16 cellular contexts compared by ENCODE assay signal in the genomic region with DNA sequence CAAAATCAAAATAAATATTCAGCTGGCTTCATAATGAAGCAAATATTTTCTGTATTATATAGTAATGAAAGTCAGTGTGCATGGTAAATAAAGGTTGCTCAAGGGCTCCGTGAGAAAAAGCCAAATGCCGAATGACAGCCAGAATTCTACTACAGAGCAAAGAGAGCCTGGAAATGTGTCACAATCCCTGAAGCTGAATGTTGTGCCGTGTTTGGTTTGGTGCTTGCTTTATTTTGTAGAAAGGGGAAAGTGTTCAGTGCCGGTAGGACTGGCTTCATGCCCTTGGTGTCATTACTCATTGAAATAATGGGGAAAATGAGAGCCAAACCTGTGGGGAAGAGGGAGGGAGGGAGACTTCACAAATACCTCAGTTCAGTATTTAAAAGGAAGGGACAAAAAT. TPM values are rescaled to one million over a fixed set of nuclear protein-coding genes. Genes with fewer than 3 reads are reported as not detected.
A peak's percentile ranks its signal among the peaks of the same experiment; 100 is the strongest.
DNase-seq lines count a peak whose midpoint lies in the region; ATAC-seq and TF ChIP-seq lines count a peak whose summit lies in the region.
"Had no signal": no experiment of that assay in that cellular context is flagged by ENCODE, and none has a peak within 500 bp of the region (broad histone marks: within the 10 kb centered on the region; RNA-seq: fewer than 3 reads in every experiment).

No MANE protein-coding gene starts in this region.

- no peaks in the 10 kb centered on the region for H3K27me3 Mint-ChIP-seq in MCF 10A (ENCODE audit: insufficient read depth, unreplicated experiment)
- H3K27me3 Mint-ChIP-seq: activated CD4-positive, alpha-beta memory T cell treated with anti-CD3 and anti-CD28 coated beads, Interleukin-2, amount 10 ng/mL, durations not matched to agents 7 days and 5 days had no signal

- H3K4me1 Mint-ChIP-seq in MCF 10A (ENCODE audit: insufficient read depth, unreplicated experiment) = peaks cover 14% of the 10 kb centered on the region
- H3K4me1 Mint-ChIP-seq: activated CD4-positive, alpha-beta memory T cell treated with anti-CD3 and anti-CD28 coated beads, Interleukin-2, amount 10 ng/mL, durations not matched to agents 7 days and 5 days had no signal

- H3K36me3 ChIP-seq in testis (ENCODE audit: low read depth, missing control alignments) = no peaks in the 10 kb centered on the region
- H3K36me3 ChIP-seq: brain microvascular endothelial cell had no signal

- no peaks in the 10 kb centered on the region for H3K9me3 ChIP-seq in testis

- whole genome bisulfite sequencing in testis, 2 donors = 53 to 60% methylated on average over 4 of the region's 4 CpGs

- no peak overlapping the region for H3K4me3 ChIP-seq in testis

- TF ChIP-seq POLR2A in testis (IDR thresholded peaks at IDR 0.05) = no peak

- no peak for TF ChIP-seq CTCF in MCF 10A (IDR thresholded peaks at IDR 0.05; ENCODE audit: unreplicated experiment)
- TF ChIP-seq CTCF in testis (IDR thresholded peaks at IDR 0.05) = no peak

- H3K9me3 Mint-ChIP-seq in MCF 10A (ENCODE audit: unreplicated experiment) = no peaks in the 10 kb centered on the region
- H3K9me3 Mint-ChIP-seq: activated CD4-positive, alpha-beta memory T cell treated with anti-CD3 and anti-CD28 coated beads, Interleukin-2, amount 10 ng/mL, durations not matched to agents 7 days and 5 days had no signal

- H3K4me3 Mint-ChIP-seq in MCF 10A (ENCODE audit: unreplicated experiment) = no peak overlapping the region
- H3K4me3 Mint-ChIP-seq: activated CD4-positive, alpha-beta memory T cell treated with anti-CD3 and anti-CD28 coated beads, Interleukin-2, amount 10 ng/mL, durations not matched to agents 7 days and 5 days had no signal

- ATAC-seq in left lobe of liver (peak; percentile 85), GM19463 (IDR thresholded peaks at IDR 0.05; ENCODE audit: unreplicated experiment) (no peak)

- DNase-seq in NCI-H1092 treated with DMSO at 0.1 percent for 48 hours (lab: John Stamatoyannopoulos, UW) = peak; percentile 63
- no peak for DNase-seq in NCI-H1092 (lab: John Stamatoyannopoulos, UW)
- peak; percentile 53 for DNase-seq in MCF 10A (ENCODE audit: unreplicated experiment)
- peak; percentile 68 for DNase-seq in left lobe of liver (ENCODE audit: low spot score)
- DNase-seq in testis = peak; percentile 22
- DNase-seq in activated T-cell treated with anti-CD3 and anti-CD28 coated beads, Interleukin-2, amount 50 U/mL, for 1 hour = no peak
- no peak for DNase-seq in OCI-M1 (lab: John Stamatoyannopoulos, UW)
- DNase-seq: activated CD4-positive, alpha-beta memory T cell treated with anti-CD3 and anti-CD28 coated beads, Interleukin-2, amount 10 ng/mL, durations not matched to agents 7 days and 5 days; activated effector memory CD4-positive, alpha-beta T cell treated with anti-CD3 and anti-CD28 coated beads, Interleukin-2, amount 50 U/mL, for 16 hours; brain microvascular endothelial cell; effector CD8-positive, alpha-beta T cell; islet precursor cell had no signal

- intact Hi-C loops in MCF 10A (cut with micrococcal nuclease) (no loop called here), testis (cut with DNase I; ENCODE audit: low total_unique reads) (no loop called here)

- H3K27ac ChIP-seq in testis = no peak overlapping the region
- H3K27ac ChIP-seq: 22Rv1, brain microvascular endothelial cell had no signal

- H3K4me1 ChIP-seq in testis = peaks cover 4% of the 10 kb centered on the region

- no TSS peak for BruUV-seq in MCF 10A (replicated peaks; lab: Mats Ljungman, UMichigan)

- H3K36me3 Mint-ChIP-seq in MCF 10A (ENCODE audit: insufficient read depth, unreplicated experiment) = no peaks in the 10 kb centered on the region

- no peak overlapping the region for H3K27ac Mint-ChIP-seq in MCF 10A (ENCODE audit: low read depth, unreplicated experiment)
- H3K27ac Mint-ChIP-seq: activated CD4-positive, alpha-beta memory T cell treated with anti-CD3 and anti-CD28 coated beads, Interleukin-2, amount 10 ng/mL, durations not matched to agents 7 days and 5 days had no signal

- POLR2A ChIA-PET in MCF 10A (lab: Yijun Ruan, JAX) = interaction anchor here (1.0 kb wide), 1 partner anchor 172 kb away, joined by 3 read pairs; no protein-coding TSS in a partner anchor

- CTCF ChIA-PET in MCF 10A (lab: Yijun Ruan, JAX) = interaction anchor here (0.9 to 2.0 kb wide), 3 partner anchors 10 to 192 kb away, joined by 3 to 6 read pairs (median 4); no protein-coding TSS in a partner anchor

- H3K27me3 ChIP-seq in testis = no peaks in the 10 kb centered on the region
- H3K27me3 ChIP-seq: brain microvascular endothelial cell had no signal

RNA-seq across cellular contexts. Expression of a gene that starts 26.8 kb away (rescaled TPM):
- not detected in 2 replicates for total RNA-seq in MCF 10A (2022)
- total RNA-seq in left lobe of liver = 1.9 TPM
- 10 to 100 TPM in 1 of 2 donors, 1 to 10 TPM in 1; 6.7 to 12.3 TPM for total RNA-seq in testis
- 4.7 TPM for polyA plus RNA-seq in testis (ENCODE audit: insufficient read depth, low read depth, low replicate concordance)
- total RNA-seq: activated CD4-positive, alpha-beta memory T cell treated with anti-CD3 and anti-CD28 coated beads, Interleukin-2, amount 10 ng/mL, durations not matched to agents 7 days and 5 days; HT-29; SK-MEL-5 had no signal

Comparison
In these comparisons a context has a peak if more than half of its experiments do, and no peak if none do; other contexts are left out.
1. DNase-seq: peak in NCI-H1092 treated with DMSO at 0.1 percent for 48 hours (single experiment), MCF 10A (single experiment), left lobe of liver (single experiment) and testis (single experiment); none in NCI-H1092 (single experiment), activated T-cell treated with anti-CD3 and anti-CD28 coated beads, Interleukin-2, amount 50 U/mL, for 1 hour (single experiment) and OCI-M1 (single experiment).